ENCODE assay signal across 32 cellular contexts in the genomic region with DNA sequence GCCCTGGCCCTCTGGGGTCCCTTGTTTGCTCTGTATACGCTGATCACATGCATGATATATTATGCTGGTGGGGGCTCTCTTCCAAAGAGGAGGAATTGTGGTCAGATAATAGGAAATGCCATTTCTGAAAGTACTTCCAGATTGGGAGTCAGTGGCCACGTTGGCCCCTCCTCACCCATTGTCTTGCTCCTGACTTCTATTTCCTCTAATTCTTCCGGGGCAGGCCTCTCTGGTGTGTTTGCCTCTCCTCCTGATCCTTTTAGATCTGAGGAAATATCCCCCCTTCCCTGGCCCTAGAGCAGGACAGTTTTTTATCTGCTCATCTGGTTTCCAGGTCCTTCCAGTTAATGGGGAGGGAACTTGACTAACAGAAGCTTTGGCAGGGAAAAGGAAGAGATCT. TPM values are rescaled to one million over a fixed set of nuclear protein-coding genes. Genes with fewer than 3 reads are reported as not detected.
DNase-seq lines count a peak whose midpoint lies in the region; ATAC-seq and TF ChIP-seq lines count a peak whose summit lies in the region.
"Had no signal": no experiment of that assay in that cellular context is flagged by ENCODE, and none has a peak within 500 bp of the region (broad histone marks: within the 10 kb centered on the region; RNA-seq: fewer than 3 reads in every experiment).

No MANE protein-coding gene starts in this region.

- intact Hi-C loops in Right ventricle myocardium superior (cut with DNase I), result no loop called here

- no peaks in the 10 kb centered on the region for H3K36me3 ChIP-seq in right atrium auricular region
- H3K36me3 ChIP-seq: ascending aorta, BE2C, gastroesophageal sphincter, left lung, tibial artery had no signal

- H3K36me3 Mint-ChIP-seq in mesothelial cell of epicardium, result no peaks in the 10 kb centered on the region
- H3K36me3 Mint-ChIP-seq in activated naive CD4-positive, alpha-beta T cell treated with anti-CD3 and anti-CD28 coated beads, Interleukin-2, amount 10 ng/mL, durations not matched to agents 7 days and 5 days, result no peaks in the 10 kb centered on the region
- H3K36me3 Mint-ChIP-seq: activated naive CD8-positive, alpha-beta T cell had no signal

- no peaks in the 10 kb centered on the region for H3K27me3 Mint-ChIP-seq in mesothelial cell of epicardium (ENCODE audit: low read depth)
- H3K27me3 Mint-ChIP-seq in activated naive CD4-positive, alpha-beta T cell treated with anti-CD3 and anti-CD28 coated beads, Interleukin-2, amount 10 ng/mL, durations not matched to agents 7 days and 5 days, result peaks cover 79% of the 10 kb centered on the region

- H3K4me3 ChIP-seq in right atrium auricular region, result no peak overlapping the region
- no peak overlapping the region for H3K4me3 ChIP-seq in fibroblast of the aortic adventitia (ENCODE audit: low read depth, low read length)
- H3K4me3 ChIP-seq: ascending aorta, gastroesophageal sphincter, GM12878, left lung, PC-9, tibial artery had no signal

- peak; percentile 54 for DNase-seq in right atrium auricular region (ENCODE audit: low spot score)
- DNase-seq in Right ventricle myocardium superior, result no peak
- peak; percentile 9 for DNase-seq in fibroblast of the aortic adventitia (ENCODE audit: low read depth)
- DNase-seq in mesothelial cell of epicardium (ENCODE audit: low spot score in 2 of 2, unreplicated experiment in 2 of 2), result peak in 1 of 2 experiments; percentile 13
- no peak for DNase-seq in NK-92 (lab: John Stamatoyannopoulos, UW; ENCODE audit: unreplicated experiment)
- DNase-seq in activated naive CD4-positive, alpha-beta T cell treated with anti-CD3 and anti-CD28 coated beads, Interleukin-2, amount 10 ng/mL, durations not matched to agents 7 days and 5 days, result no peak
- no peak for DNase-seq in stimulated activated naive CD4-positive, alpha-beta T cell treated with Interleukin-2 at 50 U/mL for 16 hours (lab: John Stamatoyannopoulos, UW)
- DNase-seq: activated CD4-positive, alpha-beta T cell treated with anti-CD3 and anti-CD28 coated beads for 4 hours; BE2C; Caco-2; DND-41; effector CD4-positive, alpha-beta T cell; HFFc6; left lung; NCI-H1105; NCI-H2029 treated with DMSO at 0.1 percent for 48 hours; NCI-H446; occipital lobe; PC-9; right cardiac atrium; SHP77 treated with DMSO at 0.1 percent for 48 hours; stimulated activated CD4-positive, alpha-beta T cell treated with anti-CD3 and anti-CD28 coated beads, Interleukin-4, amount 100 ng/mL, for 4 hours; stimulated activated naive CD8-positive, alpha-beta T cell treated with anti-CD3 and anti-CD28 coated beads, Interleukin-15, amount 100 ng/mL, for 72 hours; tibial artery had no signal

- TF ChIP-seq CTCF in right atrium auricular region (IDR thresholded peaks at IDR 0.05) (no peak), fibroblast of the aortic adventitia (IDR thresholded peaks at IDR 0.05; ENCODE audit: insufficient read depth, low read length) (no peak), mesothelial cell of epicardium (IDR thresholded peaks at IDR 0.05; ENCODE audit: unreplicated experiment) (no peak)

- peak overlapping the region; percentile 45 for H3K27ac Mint-ChIP-seq in mesothelial cell of epicardium
- no peak overlapping the region for H3K27ac Mint-ChIP-seq in activated naive CD4-positive, alpha-beta T cell treated with anti-CD3 and anti-CD28 coated beads, Interleukin-2, amount 10 ng/mL, durations not matched to agents 7 days and 5 days
- H3K27ac Mint-ChIP-seq: activated naive CD8-positive, alpha-beta T cell; activated T-helper 1 cell treated with anti-CD3 and anti-CD28 coated beads, Interleukin-12 subunit alpha, Interleukin-12 subunit beta, Interleukin-2, Interleukin-4 antibody, amounts not matched to agents 30 ng/mL and 10 ng/mL and 1 ng/mL, durations not matched to agents 14 hours and 24 hours and 36 hours; HFFc6; stimulated activated naive CD8-positive, alpha-beta T cell treated with anti-CD3 and anti-CD28 coated beads, Interleukin-15, amount 100 ng/mL, for 72 hours had no signal

- H3K4me1 Mint-ChIP-seq in mesothelial cell of epicardium, result peaks cover 60% of the 10 kb centered on the region
- H3K4me1 Mint-ChIP-seq in activated naive CD4-positive, alpha-beta T cell treated with anti-CD3 and anti-CD28 coated beads, Interleukin-2, amount 10 ng/mL, durations not matched to agents 7 days and 5 days, result peaks cover 2% of the 10 kb centered on the region

- H3K27ac ChIP-seq in right atrium auricular region, result no peak overlapping the region
- H3K27ac ChIP-seq: ascending aorta, gastroesophageal sphincter, PC-9, tibial artery had no signal

- H3K27me3 ChIP-seq in right atrium auricular region, result no peaks in the 10 kb centered on the region
- H3K27me3 ChIP-seq: BE2C had no signal

- CTCF ChIA-PET in activated naive CD4-positive, alpha-beta T cell treated with anti-CD3 and anti-CD28 coated beads, Interleukin-2, amount 10 ng/mL, durations not matched to agents 7 days and 5 days (lab: Charles Lee), result no interaction called here

- H3K9me3 Mint-ChIP-seq in mesothelial cell of epicardium, result no peaks in the 10 kb centered on the region
- no peaks in the 10 kb centered on the region for H3K9me3 Mint-ChIP-seq in activated naive CD4-positive, alpha-beta T cell treated with anti-CD3 and anti-CD28 coated beads, Interleukin-2, amount 10 ng/mL, durations not matched to agents 7 days and 5 days
- H3K9me3 Mint-ChIP-seq: activated T-helper 1 cell treated with anti-CD3 and anti-CD28 coated beads, Interleukin-12 subunit alpha, Interleukin-12 subunit beta, Interleukin-2, Interleukin-4 antibody, amounts not matched to agents 30 ng/mL and 10 ng/mL and 1 ng/mL, durations not matched to agents 14 hours and 24 hours and 36 hours; HFFc6; stimulated activated naive CD8-positive, alpha-beta T cell treated with anti-CD3 and anti-CD28 coated beads, Interleukin-15, amount 100 ng/mL, for 72 hours had no signal

- ATAC-seq in Right ventricle myocardium superior (ENCODE audit: poor library complexity), result no peak
- no peak for ATAC-seq in GM21390 (IDR thresholded peaks at IDR 0.05; ENCODE audit: unreplicated experiment)
- ATAC-seq: esophagus mucosa; gastroesophageal sphincter; left lung; stimulated activated naive CD8-positive, alpha-beta T cell treated with anti-CD3 and anti-CD28 coated beads, Interleukin-15, amount 100 ng/mL, for 72 hours had no signal

- peaks cover 0 to 29% of the 10 kb centered on the region in 2 donors for H3K4me1 ChIP-seq in right atrium auricular region
- H3K4me1 ChIP-seq: BE2C had no signal

- H3K9me3 ChIP-seq in right atrium auricular region, result no peaks in the 10 kb centered on the region
- H3K9me3 ChIP-seq: ascending aorta, BE2C, Caco-2, gastroesophageal sphincter, left lung, tibial artery had no signal

- peak overlapping the region; percentile 20 for H3K4me3 Mint-ChIP-seq in mesothelial cell of epicardium
- H3K4me3 Mint-ChIP-seq in activated naive CD4-positive, alpha-beta T cell treated with anti-CD3 and anti-CD28 coated beads, Interleukin-2, amount 10 ng/mL, durations not matched to agents 7 days and 5 days, result no peak overlapping the region
- H3K4me3 Mint-ChIP-seq: activated naive CD8-positive, alpha-beta T cell; activated T-helper 1 cell treated with anti-CD3 and anti-CD28 coated beads, Interleukin-12 subunit alpha, Interleukin-12 subunit beta, Interleukin-2, Interleukin-4 antibody, amounts not matched to agents 30 ng/mL and 10 ng/mL and 1 ng/mL, durations not matched to agents 14 hours and 24 hours and 36 hours; HFFc6; stimulated activated naive CD8-positive, alpha-beta T cell treated with anti-CD3 and anti-CD28 coated beads, Interleukin-15, amount 100 ng/mL, for 72 hours had no signal

RNA-seq across cellular contexts. Expression of gene VANGL2, which starts 2.9 kb away (rescaled TPM):
- total RNA-seq in right atrium auricular region, result 1 to 10 TPM; 3.4 to 8.1 TPM
- 1.9 TPM for total RNA-seq in Right ventricle myocardium superior
- not detected in 2 replicates for total RNA-seq in fibroblast of the aortic adventitia (ENCODE audit: low replicate concordance)
- 55.5 to 59.5 TPM (median 57.2 TPM) in 3 replicates for total RNA-seq in mesothelial cell of epicardium
- total RNA-seq: activated T-helper 1 cell treated with anti-CD3 and anti-CD28 coated beads, Interleukin-12 subunit alpha, Interleukin-12 subunit beta, Interleukin-2, Interleukin-4 antibody, amounts not matched to agents 30 ng/mL and 10 ng/mL and 1 ng/mL, durations not matched to agents 14 hours and 24 hours and 36 hours; HFFc6 had no signal

RNA-seq across cellular contexts. Expression of gene NHLH1, which starts 36.4 kb away (rescaled TPM):
- total RNA-seq in right atrium auricular region (not detected), Right ventricle myocardium superior (not detected), fibroblast of the aortic adventitia (ENCODE audit: low replicate concordance) (not detected in 2 replicates), mesothelial cell of epicardium (0.27 to 0.38 TPM (median 0.32 TPM) in 3 replicates)
- total RNA-seq: ascending aorta, gastroesophageal sphincter, LHCN-M2 had no signal

Comparison
In these comparisons a context has a peak if more than half of its experiments do, and no peak if none do; other contexts are left out.
1. DNase-seq: peak in right atrium auricular region (single experiment) and fibroblast of the aortic adventitia (single experiment); none in Right ventricle myocardium superior (single experiment), NK-92 (single experiment), activated naive CD4-positive, alpha-beta T cell treated with anti-CD3 and anti-CD28 coated beads, Interleukin-2, amount 10 ng/mL, durations not matched to agents 7 days and 5 days (single experiment) and stimulated activated naive CD4-positive, alpha-beta T cell treated with Interleukin-2 at 50 U/mL for 16 hours (single experiment).